Comparison of ENCODE assay signal across 8 cellular contexts in the genomic region with DNA sequence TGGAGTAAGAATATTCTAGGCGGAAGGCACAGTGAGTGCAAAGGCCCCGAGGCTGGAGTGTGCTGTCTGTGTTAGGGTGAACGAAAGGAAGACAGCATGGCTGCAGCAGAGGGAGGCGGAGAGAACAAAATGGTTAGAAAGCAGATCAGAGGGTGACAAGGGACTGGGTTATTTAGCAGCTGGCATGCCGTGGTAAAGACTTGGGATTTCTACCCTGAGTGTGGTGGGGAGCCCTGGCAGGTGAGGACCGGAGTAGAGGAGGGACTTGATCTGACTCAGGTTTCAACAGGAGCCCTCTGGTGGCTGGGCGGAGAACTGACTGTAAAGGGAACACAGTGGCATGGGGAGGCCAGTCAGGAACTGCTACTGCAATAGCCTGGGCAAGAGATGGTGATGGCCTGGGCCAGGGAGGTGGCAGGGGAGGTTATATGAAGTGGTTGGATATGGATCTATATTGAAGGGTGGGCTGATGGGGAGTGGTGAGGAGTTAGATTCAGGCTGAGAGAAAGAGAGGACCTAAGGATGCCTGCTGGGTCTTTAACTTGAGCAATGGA. TPM values are rescaled to one million over a fixed set of nuclear protein-coding genes. Genes with fewer than 3 reads are reported as not detected.
DNase-seq lines count a peak whose midpoint lies in the region; ATAC-seq and TF ChIP-seq lines count a peak whose summit lies in the region.

No MANE protein-coding gene starts in this region.

- H3K4me1 Mint-ChIP-seq in T-helper 1 cell treated with Interleukin-12 subunit alpha and Interleukin-12 subunit beta and Interleukin-4 antibody, amounts not matched to agents 30 μg/mL and 1 μg/mL, for 36 hours (ENCODE audit: low read depth): peaks cover 59% of the 10 kb centered on the region

- H3K27ac Mint-ChIP-seq in T-helper 1 cell treated with Interleukin-12 subunit alpha and Interleukin-12 subunit beta and Interleukin-4 antibody, amounts not matched to agents 30 μg/mL and 1 μg/mL, for 36 hours: peak overlapping the region; percentile 90

- H3K9ac ChIP-seq in adipocyte (ENCODE audit: low read length): no peak overlapping the region

- H3K27me3 Mint-ChIP-seq in T-helper 1 cell treated with Interleukin-12 subunit alpha and Interleukin-12 subunit beta and Interleukin-4 antibody, amounts not matched to agents 30 μg/mL and 1 μg/mL, for 36 hours (ENCODE audit: low read depth): no peaks in the 10 kb centered on the region

- peak; percentile 46 for DNase-seq in NCI-H1694 (lab: John Stamatoyannopoulos, UW)
- peak; percentile 84 for DNase-seq in adipocyte (ENCODE audit: low read depth)
- peak; percentile 83 for DNase-seq in left cardiac atrium
- peak; percentile 44 for DNase-seq in retinal pigment epithelial cell (ENCODE audit: low read depth)

- peak; percentile 58 for ATAC-seq in GM21786 (IDR thresholded peaks at IDR 0.05; ENCODE audit: unreplicated experiment)
- ATAC-seq in left cardiac atrium: peak; percentile 64 to 75
- no peak for ATAC-seq in HG03196 (IDR thresholded peaks at IDR 0.05; ENCODE audit: unreplicated experiment)

- H3K4me1 ChIP-seq in adipocyte (ENCODE audit: control insufficient read depth, insufficient read depth, low read length): peaks cover 6% of the 10 kb centered on the region

- H3K36me3 Mint-ChIP-seq in T-helper 1 cell treated with Interleukin-12 subunit alpha and Interleukin-12 subunit beta and Interleukin-4 antibody, amounts not matched to agents 30 μg/mL and 1 μg/mL, for 36 hours (ENCODE audit: low read depth): peaks cover 5% of the 10 kb centered on the region

- H3K9me3 ChIP-seq in adipocyte (ENCODE audit: control insufficient read depth, low read length): no peaks in the 10 kb centered on the region

- TF ChIP-seq CTCF in C4-2B (conservative IDR thresholded peaks at IDR 0.05) (peak; percentile 86), retinal pigment epithelial cell (conservative IDR thresholded peaks at IDR 0.05; ENCODE audit: low read depth, low read length) (peak; percentile 89)

- intact Hi-C loops in left cardiac atrium (cut with DNase I): loop anchor here (10.0 kb wide), 2 partner anchors 183 to 323 kb away; a partner anchor contains a TSS

- H3K36me3 ChIP-seq in adipocyte (ENCODE audit: control insufficient read depth, insufficient read depth, low read length, severe bottlenecking): no peaks in the 10 kb centered on the region

- H3K27me3 ChIP-seq in adipocyte (replicated peaks; ENCODE audit: control insufficient read depth, insufficient read depth, low read length): peaks cover 6% of the 10 kb centered on the region

- no peak overlapping the region for H3K27ac ChIP-seq in C4-2B

- H3K4me3 Mint-ChIP-seq in T-helper 1 cell treated with Interleukin-12 subunit alpha and Interleukin-12 subunit beta and Interleukin-4 antibody, amounts not matched to agents 30 μg/mL and 1 μg/mL, for 36 hours: peak overlapping the region; percentile 63

- H3K9me3 Mint-ChIP-seq in T-helper 1 cell treated with Interleukin-12 subunit alpha and Interleukin-12 subunit beta and Interleukin-4 antibody, amounts not matched to agents 30 μg/mL and 1 μg/mL, for 36 hours: no peaks in the 10 kb centered on the region

- H3K4me3 ChIP-seq in adipocyte (ENCODE audit: low read length) (no peak overlapping the region), retinal pigment epithelial cell (ENCODE audit: low read length) (no peak overlapping the region)

RNA-seq across cellular contexts. Expression of a gene that starts 38.0 kb away (rescaled TPM):
- 100 to 1,000 TPM in 1 of 2 donors, 10 to 100 TPM in 1; 41.7 to 101 TPM for total RNA-seq in left cardiac atrium

RNA-seq across cellular contexts. Expression of a gene that starts 49.6 kb away (rescaled TPM):
- total RNA-seq in left cardiac atrium: 1 to 10 TPM; 6.5 to 8.7 TPM

RNA-seq across cellular contexts. Expression of a gene that starts 50.0 kb away (rescaled TPM):
- 1 to 10 TPM in 1 of 2 donors, under 1 TPM in 1; 0.62 to 1.9 TPM for total RNA-seq in left cardiac atrium
